Comparison of ENCODE assay signal across 25 cellular contexts in the genomic region with DNA sequence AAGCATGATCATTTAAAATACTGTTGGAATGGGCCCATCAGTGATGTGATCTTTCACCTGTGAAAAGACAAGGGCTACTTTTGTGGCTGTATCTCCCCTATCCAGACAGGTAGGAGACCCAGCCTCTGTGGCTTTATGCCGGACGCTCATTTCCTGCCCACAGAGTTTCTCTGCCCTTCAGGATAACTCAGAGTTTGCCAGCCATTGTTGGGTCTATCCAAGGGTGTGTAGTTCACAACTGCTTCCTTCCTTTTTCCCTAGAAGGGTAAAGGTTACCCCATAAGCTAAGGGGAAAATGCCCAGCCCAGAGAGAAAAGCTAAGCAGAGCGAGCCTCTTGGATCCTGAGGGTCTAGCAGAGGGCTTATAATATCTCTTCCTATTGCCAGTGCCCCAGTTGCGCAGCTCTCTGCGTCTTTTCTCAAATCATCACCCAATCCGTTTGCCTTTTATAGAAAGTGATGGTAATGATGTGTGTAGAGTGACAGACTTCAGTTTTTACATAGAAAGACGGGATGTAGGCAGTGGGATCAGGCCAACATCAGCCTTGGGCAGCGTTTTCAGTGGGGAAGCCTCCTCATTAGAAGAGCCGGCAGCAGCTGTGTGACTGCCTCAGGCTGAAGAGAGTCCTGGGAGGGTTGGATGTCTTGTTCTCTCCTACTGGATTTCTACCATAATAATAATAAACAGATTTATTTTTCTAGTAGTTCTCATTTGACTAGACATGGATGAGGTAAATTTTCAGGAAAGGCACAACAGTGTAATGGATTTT.
"Had no signal": no experiment of that assay in that cellular context is flagged by ENCODE, and none has a peak within 500 bp of the region (broad histone marks: within the 10 kb centered on the region; RNA-seq: fewer than 3 reads in every experiment).

No MANE protein-coding gene starts in this region.

- H3K9me3 ChIP-seq: esophagus squamous epithelium, pancreas, sigmoid colon, SK-N-SH, thoracic aorta, upper lobe of right lung had no signal

- H3K27me3 ChIP-seq: brain microvascular endothelial cell, esophagus squamous epithelium, pancreas, sigmoid colon, spleen, upper lobe of right lung had no signal

- H3K4me3 ChIP-seq: coronary artery, esophagus squamous epithelium, pancreas, sigmoid colon, spleen, thoracic aorta, upper lobe of right lung had no signal

- H3K36me3 ChIP-seq: brain microvascular endothelial cell, esophagus squamous epithelium, pancreas, sigmoid colon, spleen, thoracic aorta, upper lobe of right lung had no signal

- ATAC-seq: activated CD4-positive, CD25-positive, alpha-beta regulatory T cell treated with anti-CD3 and anti-CD28 coated beads, Interleukin-2, amount 50 U/mL, for 24 hours; activated naive CD8-positive, alpha-beta T cell treated with anti-CD3 and anti-CD28 coated beads, Interleukin-2, amount 50 U/mL, for 24 hours; activated T-cell treated with anti-CD3 and anti-CD28 coated beads, Interleukin-2, amount 50 U/mL, for 4 hours; left lobe of liver; naive thymus-derived CD4-positive, alpha-beta T cell; pancreas; stimulated activated memory B cell treated with anti-CD40 and anti-IgM and Interleukin-4, amounts not matched to agents 10 μg/mL and 1 μg/mL and 100 μg/mL, for 72 hours; upper lobe of right lung had no signal

- H3K9me3 Mint-ChIP-seq: activated CD4-positive, alpha-beta T cell treated with anti-CD3 and anti-CD28 coated beads, Interleukin-2, amount 10 ng/mL, durations not matched to agents 7 days and 5 days; activated T-cell treated with anti-CD3 and anti-CD28 coated beads, Interleukin-2, amount 50 U/mL, for 4 hours; T-helper 2 cell treated with Interferon-gamma antibody and Interleukin-4, amounts not matched to agents 5 μg/mL and 100 μg/mL, for 36 hours had no signal

- H3K4me1 Mint-ChIP-seq: activated CD4-positive, alpha-beta T cell treated with anti-CD3 and anti-CD28 coated beads, Interleukin-2, amount 10 ng/mL, durations not matched to agents 7 days and 5 days; activated naive CD4-positive, alpha-beta T cell treated with anti-CD3 and anti-CD28 coated beads, Interleukin-2, amount 10 ng/mL, durations not matched to agents 7 days and 5 days; activated naive CD8-positive, alpha-beta T cell treated with anti-CD3 and anti-CD28 coated beads, Interleukin-2, amount 50 U/mL, for 24 hours; naive thymus-derived CD4-positive, alpha-beta T cell; stimulated activated memory B cell treated with anti-CD40 and anti-IgM and Interleukin-4, amounts not matched to agents 10 μg/mL and 1 μg/mL and 100 μg/mL, for 72 hours had no signal

- DNase-seq: activated CD4-positive, alpha-beta T cell treated with anti-CD3 and anti-CD28 coated beads, Interleukin-2, amount 10 ng/mL, durations not matched to agents 7 days and 5 days; activated CD8-positive, alpha-beta memory T cell treated with anti-CD3 and anti-CD28 coated beads, Interleukin-2, amount 50 U/mL, for 4 hours; activated effector memory CD4-positive, alpha-beta T cell treated with Interleukin-2 at 50 U/mL for 16 hours; activated naive CD4-positive, alpha-beta T cell treated with anti-CD3 and anti-CD28 coated beads, Interleukin-2, amount 10 ng/mL, durations not matched to agents 7 days and 5 days; activated naive CD8-positive, alpha-beta T cell treated with anti-CD3 and anti-CD28 coated beads, Interleukin-2, amount 50 U/mL, for 24 hours; activated T-cell treated with anti-CD3 and anti-CD28 coated beads, Interleukin-2, amount 50 U/mL, for 4 hours; anterior cingulate cortex; brain microvascular endothelial cell; effector CD4-positive, alpha-beta T cell; esophagus squamous epithelium; hypothalamus; mesenchymal stem cell; naive thymus-derived CD4-positive, alpha-beta T cell; pancreas; sigmoid colon; SK-N-SH; spleen; stimulated activated CD4-positive, alpha-beta T cell treated with anti-CD3 and anti-CD28 coated beads, Interleukin-4, amount 100 ng/mL, for 4 hours; upper lobe of right lung had no signal

- H3K4me1 ChIP-seq: esophagus squamous epithelium, sigmoid colon, upper lobe of right lung had no signal

- H3K27me3 Mint-ChIP-seq: activated CD4-positive, alpha-beta T cell treated with anti-CD3 and anti-CD28 coated beads, Interleukin-2, amount 10 ng/mL, durations not matched to agents 7 days and 5 days had no signal

- H3K27ac ChIP-seq: brain microvascular endothelial cell, coronary artery, esophagus squamous epithelium, pancreas, thoracic aorta, upper lobe of right lung had no signal

- H3K9ac ChIP-seq: SK-N-SH had no signal

- H3K4me3 Mint-ChIP-seq: activated CD4-positive, alpha-beta T cell treated with anti-CD3 and anti-CD28 coated beads, Interleukin-2, amount 10 ng/mL, durations not matched to agents 7 days and 5 days; activated naive CD4-positive, alpha-beta T cell treated with anti-CD3 and anti-CD28 coated beads, Interleukin-2, amount 10 ng/mL, durations not matched to agents 7 days and 5 days; activated naive CD8-positive, alpha-beta T cell treated with anti-CD3 and anti-CD28 coated beads, Interleukin-2, amount 50 U/mL, for 24 hours; activated T-cell treated with anti-CD3 and anti-CD28 coated beads, Interleukin-2, amount 50 U/mL, for 4 hours; naive thymus-derived CD4-positive, alpha-beta T cell; stimulated activated memory B cell treated with anti-CD40 and anti-IgM and Interleukin-4, amounts not matched to agents 10 μg/mL and 1 μg/mL and 100 μg/mL, for 72 hours; T-helper 2 cell treated with Interferon-gamma antibody and Interleukin-4, amounts not matched to agents 5 μg/mL and 100 μg/mL, for 36 hours had no signal

- H3K36me3 Mint-ChIP-seq: activated naive CD4-positive, alpha-beta T cell treated with anti-CD3 and anti-CD28 coated beads, Interleukin-2, amount 10 ng/mL, durations not matched to agents 7 days and 5 days; naive thymus-derived CD4-positive, alpha-beta T cell; stimulated activated memory B cell treated with anti-CD40 and anti-IgM and Interleukin-4, amounts not matched to agents 10 μg/mL and 1 μg/mL and 100 μg/mL, for 72 hours had no signal

- H3K27ac Mint-ChIP-seq: activated CD4-positive, alpha-beta T cell treated with anti-CD3 and anti-CD28 coated beads, Interleukin-2, amount 10 ng/mL, durations not matched to agents 7 days and 5 days; activated naive CD4-positive, alpha-beta T cell treated with anti-CD3 and anti-CD28 coated beads, Interleukin-2, amount 10 ng/mL, durations not matched to agents 7 days and 5 days; activated naive CD8-positive, alpha-beta T cell treated with anti-CD3 and anti-CD28 coated beads, Interleukin-2, amount 50 U/mL, for 24 hours; naive thymus-derived CD4-positive, alpha-beta T cell; stimulated activated memory B cell treated with anti-CD40 and anti-IgM and Interleukin-4, amounts not matched to agents 10 μg/mL and 1 μg/mL and 100 μg/mL, for 72 hours; T-helper 2 cell treated with Interferon-gamma antibody and Interleukin-4, amounts not matched to agents 5 μg/mL and 100 μg/mL, for 36 hours had no signal
